Comparison of ENCODE assay signal across 7 cellular contexts in genomic region chr4:139975830-139976272, GRCh38.
A peak's percentile ranks its signal among the peaks of the same experiment; 100 is the strongest.
DNase-seq lines count a peak whose midpoint lies in the region; ATAC-seq, FAIRE-seq and TF ChIP-seq lines count a peak whose summit lies in the region.

No MANE protein-coding gene starts in this region.

- no peak for FAIRE-seq in K562 (lab: Jason Lieb, UNC)

- H3K36me3 ChIP-seq in K562 (ENCODE audit: control insufficient read depth, insufficient read depth, low read length) (no peaks in the 10 kb centered on the region), thymus (ENCODE audit: control insufficient read depth, insufficient read depth) (no peaks in the 10 kb centered on the region)
- H3K36me3 ChIP-seq in naive thymus-derived CD4-positive, alpha-beta T cell (ENCODE audit: control insufficient read depth in 2 of 3, insufficient read depth in 3 of 3, low read length in 3 of 3), result no peaks in the 10 kb centered on the region

- peaks cover 11 to 54% (median 19%) of the 10 kb centered on the region in 7 donors for H3K4me1 Mint-ChIP-seq in naive thymus-derived CD4-positive, alpha-beta T cell

- intact Hi-C loops in K562 (cut with micrococcal nuclease), result no loop called here
- intact Hi-C loops in naive thymus-derived CD4-positive, alpha-beta T cell (cut with micrococcal nuclease), result no loop called here

- H3K4me3 ChIP-seq in LNCaP clone FGC (ENCODE audit: low read depth, low read length), result no peak overlapping the region
- H3K4me3 ChIP-seq in K562, result no peak overlapping the region
- no peak overlapping the region for H3K4me3 ChIP-seq in thymus (ENCODE audit: low read length)
- no peak overlapping the region for H3K4me3 ChIP-seq in naive thymus-derived CD4-positive, alpha-beta T cell (ENCODE audit: low read length)

- BruUV-seq in K562 (replicated peaks; lab: Mats Ljungman, UMichigan), result no TSS peak

- peak overlapping the region in 1 of 10 donors; percentile 15 for H3K4me3 Mint-ChIP-seq in naive thymus-derived CD4-positive, alpha-beta T cell

- H3K27ac Mint-ChIP-seq in naive thymus-derived CD4-positive, alpha-beta T cell, result peak overlapping the region in 1 of 9 donors; percentile 42

- no peak overlapping the region for H3K9ac ChIP-seq in K562 (ENCODE audit: insufficient read depth in 1 of 2, low read depth in 2 of 2, low read length in 2 of 2)

- H3K4me1 ChIP-seq in K562 (replicated peaks in 1 of 2; ENCODE audit: control insufficient read depth in 2 of 2, insufficient read depth in 2 of 2, low read length in 2 of 2) (no peaks in the 10 kb centered on the region; a peak in 1 of 5 replicates), thymus (ENCODE audit: control insufficient read depth, insufficient read depth, low read length) (peaks cover 17% of the 10 kb centered on the region)
- H3K4me1 ChIP-seq in naive thymus-derived CD4-positive, alpha-beta T cell (ENCODE audit: control insufficient read depth in 2 of 2, insufficient read depth in 2 of 2, low read length in 2 of 2), result peaks cover 0 to 5% of the 10 kb centered on the region in 2 donors

- no peak for TF ChIP-seq CTCF in LNCaP clone FGC (IDR thresholded peaks at IDR 0.05; ENCODE audit: control insufficient read depth, extremely low read depth, insufficient read depth)
- no peak for TF ChIP-seq CTCF in K562 (IDR thresholded peaks at IDR 0.05 in 2 of 3, conservative IDR thresholded peaks at IDR 0.05 in 1 of 3; ENCODE audit: insufficient read depth in 2 of 3, low read depth in 1 of 3, low read length in 3 of 3)

- DNase-seq in LNCaP clone FGC (ENCODE audit: low read depth) (peak; percentile 67), K562 (ENCODE audit: extremely low read depth in 1 of 4, low spot score in 3 of 4) (no peak), left kidney (ENCODE audit: low read depth, low spot score) (peak; percentile 23), DMS153 treated with DMSO at 0.1 percent for 48 hours (lab: John Stamatoyannopoulos, UW; ENCODE audit: unreplicated experiment) (no peak), NCI-H2107 treated with DMSO at 0.1 percent for 48 hours (lab: John Stamatoyannopoulos, UW; ENCODE audit: unreplicated experiment) (no peak)
- no peak for DNase-seq in naive thymus-derived CD4-positive, alpha-beta T cell

- H2AFZ ChIP-seq in K562 (ENCODE audit: low read depth, low read length), result no peak overlapping the region

- no peaks in the 10 kb centered on the region for H3K79me2 ChIP-seq in K562 (ENCODE audit: control insufficient read depth, insufficient read depth, low read length)

- H3K27me3 Mint-ChIP-seq in naive thymus-derived CD4-positive, alpha-beta T cell, result no peaks in the 10 kb centered on the region

- H3K27me3 ChIP-seq in K562 (ENCODE audit: control insufficient read depth in 2 of 2, insufficient read depth in 2 of 2, low read length in 2 of 2) (no peaks in the 10 kb centered on the region), thymus (ENCODE audit: control insufficient read depth, insufficient read depth) (no peaks in the 10 kb centered on the region)
- H3K27me3 ChIP-seq in naive thymus-derived CD4-positive, alpha-beta T cell (ENCODE audit: control insufficient read depth in 2 of 2, insufficient read depth in 2 of 2, low read length in 2 of 2), result no peaks in the 10 kb centered on the region

- peaks cover 0 to 10% (median 8%) of the 10 kb centered on the region in 5 donors for H3K36me3 Mint-ChIP-seq in naive thymus-derived CD4-positive, alpha-beta T cell

- no peaks in the 10 kb centered on the region for H4K20me1 ChIP-seq in K562 (replicated peaks; ENCODE audit: control insufficient read depth, insufficient read depth, low read length)

- CTCF ChIA-PET in K562 (lab: Yijun Ruan, JAX; ENCODE audit: low intra/inter-chr PET ratio), result no interaction called here
- CTCF ChIA-PET in naive thymus-derived CD4-positive, alpha-beta T cell (lab: Charles Lee), result no interaction called here

- POLR2A ChIA-PET in K562 (lab: Yijun Ruan, JAX), result no interaction called here
- POLR2A ChIA-PET in naive thymus-derived CD4-positive, alpha-beta T cell (lab: Charles Lee), result no interaction called here

- no peak overlapping the region for H3K4me2 ChIP-seq in K562 (ENCODE audit: insufficient read depth, low read length)

- H3K9me1 ChIP-seq in K562 (ENCODE audit: control insufficient read depth, insufficient read depth, low read length), result no peaks in the 10 kb centered on the region

- TF ChIP-seq POLR2A in K562 (conservative IDR thresholded peaks at IDR 0.05), result no peak

- WGBS in K562 (ENCODE audit: insufficient coverage, low coverage, missing lambda C conversion rate), result 0% methylated on average over 1 of the region's 1 CpG
- WGBS in thymus, result 7% methylated on average over 1 of the region's 1 CpG

- no peak for ATAC-seq in K562
- no peak for ATAC-seq in naive thymus-derived CD4-positive, alpha-beta T cell

- no peak for TF ChIP-seq RAD21 in K562 (CRISPR knock-in tag; conservative IDR thresholded peaks at IDR 0.05 in 1 of 2, IDR thresholded peaks at IDR 0.05 in 1 of 2)

- no peaks in the 10 kb centered on the region for H3K9me3 ChIP-seq in K562 (replicated peaks; ENCODE audit: control insufficient read depth, insufficient read depth, low read depth, low read length)
- no peaks in the 10 kb centered on the region for H3K9me3 ChIP-seq in thymus (ENCODE audit: control insufficient read depth)
- no peaks in the 10 kb centered on the region for H3K9me3 ChIP-seq in naive thymus-derived CD4-positive, alpha-beta T cell (ENCODE audit: control insufficient read depth in 2 of 3, low read length in 3 of 3)

- in situ Hi-C loops in K562 (cut with MboI), result no loop called here

- H3K27ac ChIP-seq in K562 (ENCODE audit: extremely low read depth, low read depth, low read length) (no peak overlapping the region), thymus (ENCODE audit: low read depth) (peak overlapping the region; percentile 52)
- H3K27ac ChIP-seq in naive thymus-derived CD4-positive, alpha-beta T cell (ENCODE audit: low read depth, low read length), result no peak overlapping the region

- H3K9me3 Mint-ChIP-seq in naive thymus-derived CD4-positive, alpha-beta T cell, result peaks cover 0 to 5% (median 0%) of the 10 kb centered on the region in 11 donors

- TF ChIP-seq EP300 in K562 (IDR thresholded peaks at IDR 0.05; ENCODE audit: low read length), result no peak

TF ChIP-seq in K562, 482 proteins besides CTCF, POLR2A, EP300 and RAD21:
- TF ChIP-seq SRF (CRISPR knock-in tag; IDR thresholded peaks at IDR 0.05) (peak in 1 of 2 experiments; percentile 44; a peak in 1 of 4 replicates), MCM5 (IDR thresholded peaks at IDR 0.05; ENCODE audit: low read depth) (no peak), SPI1 (IDR thresholded peaks at IDR 0.05; ENCODE audit: borderline replicate concordance, low read depth, low read length) (0 out of 2 replicates have a peak, but pooled peaks have one; percentile 6), PTBP1 (IDR thresholded peaks at IDR 0.05; ENCODE audit: low read depth, low read length) (no peak), CEBPG (CRISPR knock-in tag; IDR thresholded peaks at IDR 0.05) (no peak), CEBPG (tag; conservative IDR thresholded peaks at IDR 0.05 in 1 of 2, IDR thresholded peaks at IDR 0.05 in 1 of 2) (peak in 1 of 2 experiments; percentile 21; a peak in 1 of 4 replicates), SLC30A9 (CRISPR knock-in tag; IDR thresholded peaks at IDR 0.05) (no peak), CCAR2 (IDR thresholded peaks at IDR 0.05; ENCODE audit: low read depth, low read length) (no peak)

Comparison
In these comparisons a context has a peak if more than half of its experiments do, and no peak if none do; other contexts are left out.
1. DNase-seq: peak in LNCaP clone FGC (single experiment) and left kidney (single experiment); none in K562 (0 of 4), DMS153 treated with DMSO at 0.1 percent for 48 hours (single experiment), naive thymus-derived CD4-positive, alpha-beta T cell (0 of 9) and NCI-H2107 treated with DMSO at 0.1 percent for 48 hours (single experiment).